Comparison of ENCODE assay signal across 28 cellular contexts in genomic region chr11:75146711-75147110, GRCh38. TPM values are rescaled to one million over a fixed set of nuclear protein-coding genes. Genes with fewer than 3 reads are reported as not detected.
"Had no signal": no experiment of that assay in that cellular context is flagged by ENCODE, and none has a peak within 500 bp of the region (broad histone marks: within the 10 kb centered on the region; RNA-seq: fewer than 3 reads in every experiment).

No MANE protein-coding gene starts in this region.

- H3K36me3 Mint-ChIP-seq: activated CD4-positive, alpha-beta memory T cell treated with anti-CD3 and anti-CD28 coated beads for 36 hours; activated naive CD4-positive, alpha-beta T cell treated with anti-CD3 and anti-CD28 coated beads, Interleukin-2, amount 10 ng/mL, durations not matched to agents 7 days and 5 days; T-cell had no signal

- H3K27ac ChIP-seq: KMS-11, SK-N-MC had no signal

- ATAC-seq: Panc1, Right ventricle myocardium inferior, T-cell had no signal

- H3K4me2 ChIP-seq: KMS-11 had no signal

- H3K9ac ChIP-seq: KMS-11 had no signal

- H3K27ac Mint-ChIP-seq: activated B cell treated with CpG ODN at 0.5 μM for 24 hours; activated CD4-positive, alpha-beta memory T cell treated with anti-CD3 and anti-CD28 coated beads for 36 hours; activated naive CD4-positive, alpha-beta T cell treated with anti-CD3 and anti-CD28 coated beads, Interleukin-2, amount 10 ng/mL, durations not matched to agents 7 days and 5 days; activated T-helper 2 cell treated with anti-CD3 and anti-CD28 coated beads, Interferon-gamma antibody, Interleukin-2, Interleukin-4, amounts not matched to agents 10 μg/mL and 5 μg/mL and 100 μg/mL, durations not matched to agents 14 hours and 24 hours and 36 hours; T-cell had no signal

- DNase-seq: activated B cell treated with CpG ODN at 0.5 μM for 24 hours; activated CD4-positive, alpha-beta memory T cell treated with anti-CD3 and anti-CD28 coated beads for 36 hours; activated CD4-positive, alpha-beta T cell treated with anti-CD3 and anti-CD28 coated beads, Interleukin-2, amount 10 ng/mL, durations not matched to agents 7 days and 5 days; activated CD8-positive, alpha-beta memory T cell treated with anti-CD3 and anti-CD28 coated beads for 24 hours; activated gamma-delta T cell treated with Interleukin-2 at 50 U/mL for 16 hours; activated naive CD4-positive, alpha-beta T cell treated with anti-CD3 and anti-CD28 coated beads, Interleukin-2, amount 10 ng/mL, durations not matched to agents 7 days and 5 days; activated T-cell treated with anti-CD3 and anti-CD28 coated beads for 4 hours; activated T-cell treated with anti-CD3 and anti-CD28 coated beads, Interleukin-2, amount 50 U/mL, for 48 hours; aorta; NCI-H1092; NCI-H1417 treated with DMSO at 0.1 percent for 48 hours; NCI-H1694; NCI-H2029; NCI-H2107; NCI-H510A treated with DMSO at 0.1 percent for 48 hours; NCI-H69; NK-92 treated with Interleukin-12 subunit alpha and Interleukin-12 subunit beta, amount 100 ng/mL, for 24 hours; RPMI8226; T-cell; T-helper 2 cell; T1000 had no signal

- H3K4me3 Mint-ChIP-seq: activated B cell treated with CpG ODN at 0.5 μM for 24 hours; activated CD4-positive, alpha-beta memory T cell treated with anti-CD3 and anti-CD28 coated beads for 36 hours; activated CD4-positive, alpha-beta T cell treated with anti-CD3 and anti-CD28 coated beads, Interleukin-2, amount 10 ng/mL, durations not matched to agents 7 days and 5 days; activated naive CD4-positive, alpha-beta T cell treated with anti-CD3 and anti-CD28 coated beads, Interleukin-2, amount 10 ng/mL, durations not matched to agents 7 days and 5 days; T-cell had no signal

- H3K4me3 ChIP-seq: SK-N-MC had no signal

- H3K9me3 Mint-ChIP-seq: activated B cell treated with CpG ODN at 0.5 μM for 24 hours; activated CD4-positive, alpha-beta memory T cell treated with anti-CD3 and anti-CD28 coated beads for 36 hours; activated CD4-positive, alpha-beta T cell treated with anti-CD3 and anti-CD28 coated beads, Interleukin-2, amount 10 ng/mL, durations not matched to agents 7 days and 5 days; activated naive CD4-positive, alpha-beta T cell treated with anti-CD3 and anti-CD28 coated beads, Interleukin-2, amount 10 ng/mL, durations not matched to agents 7 days and 5 days; activated T-helper 2 cell treated with anti-CD3 and anti-CD28 coated beads, Interferon-gamma antibody, Interleukin-2, Interleukin-4, amounts not matched to agents 10 μg/mL and 5 μg/mL and 100 μg/mL, durations not matched to agents 14 hours and 24 hours and 36 hours; T-cell had no signal

RNA-seq across cellular contexts. Expression of gene SLCO2B1, which starts 4.2 kb away (rescaled TPM):
- total RNA-seq: activated CD4-positive, alpha-beta memory T cell treated with anti-CD3 and anti-CD28 coated beads for 36 hours; activated T-helper 2 cell treated with anti-CD3 and anti-CD28 coated beads, Interferon-gamma antibody, Interleukin-2, Interleukin-4, amounts not matched to agents 10 μg/mL and 5 μg/mL and 100 μg/mL, durations not matched to agents 14 hours and 24 hours and 36 hours; bronchial epithelial cell; MCF 10A had no signal

RNA-seq across cellular contexts. Expression of gene OR2AT4, which starts 50.0 kb away (rescaled TPM):
- total RNA-seq: activated B cell treated with CpG ODN at 0.5 μM for 24 hours; activated CD4-positive, alpha-beta memory T cell treated with anti-CD3 and anti-CD28 coated beads for 36 hours; activated CD4-positive, alpha-beta T cell treated with anti-CD3 and anti-CD28 coated beads, Interleukin-2, amount 10 ng/mL, durations not matched to agents 7 days and 5 days; activated T-helper 2 cell treated with anti-CD3 and anti-CD28 coated beads, Interferon-gamma antibody, Interleukin-2, Interleukin-4, amounts not matched to agents 10 μg/mL and 5 μg/mL and 100 μg/mL, durations not matched to agents 14 hours and 24 hours and 36 hours; aorta; bronchial epithelial cell; MCF 10A; Right ventricle myocardium inferior; T-cell had no signal
